20 cellular contexts compared by ENCODE assay signal in genomic region chr3:131283862-131284261, GRCh38.
"Had no signal": no experiment of that assay in that cellular context is flagged by ENCODE, and none has a peak within 500 bp of the region (broad histone marks: within the 10 kb centered on the region; RNA-seq: fewer than 3 reads in every experiment).

No MANE protein-coding gene starts in this region.

- FAIRE-seq: endothelial cell of umbilical vein, islet of Langerhans, small intestine had no signal

- H3K9me3 ChIP-seq: left lung, transverse colon had no signal

- H3K4me3 ChIP-seq: left lung, transverse colon had no signal

- H3K4me1 ChIP-seq: foreskin keratinocyte, left lung, transverse colon had no signal

- DNase-seq: activated CD4-positive, alpha-beta T cell treated with anti-CD3 and anti-CD28 coated beads, Interleukin-2, amount 50 U/mL, for 1 hour; activated CD4-positive, CD25-positive, alpha-beta regulatory T cell; activated CD8-positive, alpha-beta memory T cell treated with anti-CD3 and anti-CD28 coated beads for 24 hours; activated naive CD8-positive, alpha-beta T cell treated with anti-CD3 and anti-CD28 coated beads for 36 hours; amygdala; brain microvascular endothelial cell; cortex of kidney; effector CD4-positive, alpha-beta T cell; left lung; mesenchymal stem cell; natural killer cell; small intestine; stimulated activated CD4-positive, alpha-beta T cell treated with anti-CD3 and anti-CD28 coated beads, Interleukin-4, amount 100 ng/mL, for 24 hours; stimulated activated naive CD4-positive, alpha-beta T cell treated with Interleukin-2 at 50 U/mL for 16 hours; substantia nigra; transverse colon had no signal

- H3K36me3 ChIP-seq: brain microvascular endothelial cell, left lung, transverse colon had no signal

- ATAC-seq: foreskin keratinocyte, left lung, natural killer cell, right cardiac atrium had no signal

- H3K27me3 ChIP-seq: brain microvascular endothelial cell, foreskin keratinocyte, left lung, transverse colon had no signal

- H3K27ac ChIP-seq: brain microvascular endothelial cell, foreskin keratinocyte, left lung, transverse colon had no signal
